20 cellular contexts compared by ENCODE assay signal in genomic region chr3:120072867-120073525, GRCh38. TPM values are rescaled to one million over a fixed set of nuclear protein-coding genes. Genes with fewer than 3 reads are reported as not detected.
DNase-seq lines count a peak whose midpoint lies in the region; ATAC-seq, FAIRE-seq and TF ChIP-seq lines count a peak whose summit lies in the region.
"Had no signal": no experiment of that assay in that cellular context is flagged by ENCODE, and none has a peak within 500 bp of the region (broad histone marks: within the 10 kb centered on the region; RNA-seq: fewer than 3 reads in every experiment).

No MANE protein-coding gene starts in this region.

- intact Hi-C loops in HepG2 (cut with micrococcal nuclease; ENCODE audit: unreplicated experiment) = no loop called here

- H3K79me2 ChIP-seq in H9 (ENCODE audit: insufficient read depth, low read length) (peaks cover 34% of the 10 kb centered on the region; the same call in 1 of the 2 replicates), HepG2 (ENCODE audit: insufficient read depth, low read length) (peaks cover 91% of the 10 kb centered on the region)

- in situ Hi-C loops in HepG2 (cut with HindIII; ENCODE audit: extremely low pct_ligation_motif_present, low pct_unique_long_range_greater_than_20kb) = no loop called here

- H4K91ac ChIP-seq in H9 (ENCODE audit: insufficient read length, low read depth, low read length) = no peak overlapping the region

- H3K4me3 Mint-ChIP-seq in H9 (no peak overlapping the region), WTC11 (no peak overlapping the region)
- H3K4me3 Mint-ChIP-seq: activated CD4-positive, alpha-beta T cell treated with anti-CD3 and anti-CD28 coated beads, Interleukin-2, amount 10 ng/mL, durations not matched to agents 7 days and 5 days; activated T-cell treated with anti-CD3 and anti-CD28 coated beads, Interleukin-2, amount 50 U/mL, for 24 hours; stimulated activated naive CD8-positive, alpha-beta T cell treated with anti-CD3 and anti-CD28 coated beads, Interleukin-15, amount 100 ng/mL, for 72 hours; T-helper 2 cell treated with Interferon-gamma antibody and Interleukin-4, amounts not matched to agents 5 μg/mL and 100 μg/mL, for 36 hours had no signal

- POLR2A ChIA-PET in WTC11 (lab: Charles Lee) (interaction anchor here (1.3 kb wide), 1 partner anchor 22 kb away, joined by 10 read pairs; no protein-coding TSS in a partner anchor), HepG2 (lab: Yijun Ruan, JAX) (interaction anchor here (1.3 to 1.5 kb wide), 2 partner anchors 21 to 22 kb away, joined by 6 read pairs; partner anchors contain the start of gene GSK3B)

- peak; percentile 17 for TF ChIP-seq CTCF in GM12864 (IDR thresholded peaks at IDR 0.05; ENCODE audit: low read depth, low read length, missing control alignments)
- peak; percentile 25; the same call in 1 of the 3 replicates for TF ChIP-seq CTCF in H9 (conservative IDR thresholded peaks at IDR 0.05)
- no peak for TF ChIP-seq CTCF in WTC11 (IDR thresholded peaks at IDR 0.05)
- 0 out of 2 replicates have a peak, but pooled peaks have one; percentile 5 for TF ChIP-seq CTCF in HepG2 (CRISPR knock-in tag; IDR thresholded peaks at IDR 0.05)

- no peak overlapping the region for H3K56ac ChIP-seq in H9 (ENCODE audit: insufficient read length, low read depth, low read length)

- no peak overlapping the region for H4K8ac ChIP-seq in H9 (replicated peaks; ENCODE audit: insufficient read length, low read depth, low read length)

- H3K4me1 ChIP-seq in H9 (ENCODE audit: insufficient read depth, low read length) (no peaks in the 10 kb centered on the region), HepG2 (ENCODE audit: insufficient read depth, low read length) (peaks cover 16% of the 10 kb centered on the region; the same call in 1 of the 2 replicates)

- H3K9ac ChIP-seq in H9 (ENCODE audit: extremely low read depth, insufficient read length, low read length) (no peak overlapping the region), HepG2 (ENCODE audit: insufficient read depth, low read depth, low read length) (no peak overlapping the region)

- no peak overlapping the region for H2AK5ac ChIP-seq in H9 (ENCODE audit: insufficient read length, low read length)

- H2AFZ ChIP-seq in H9 (ENCODE audit: low read length) (no peak overlapping the region), HepG2 (ENCODE audit: low read length) (no peak overlapping the region)

- peak overlapping the region in 1 of 3 experiments; percentile 59; a peak in 2 of 7 replicates for H3K27ac Mint-ChIP-seq in H9
- no peak overlapping the region for H3K27ac Mint-ChIP-seq in WTC11
- H3K27ac Mint-ChIP-seq: activated CD4-positive, alpha-beta T cell treated with anti-CD3 and anti-CD28 coated beads, Interleukin-2, amount 10 ng/mL, durations not matched to agents 7 days and 5 days; activated T-cell treated with anti-CD3 and anti-CD28 coated beads, Interleukin-2, amount 50 U/mL, for 24 hours; T-helper 2 cell treated with Interferon-gamma antibody and Interleukin-4, amounts not matched to agents 5 μg/mL and 100 μg/mL, for 36 hours had no signal

- peaks cover 13 to 25% of the 10 kb centered on the region in 2 experiments for H3K4me1 Mint-ChIP-seq in H9
- peaks cover 32% of the 10 kb centered on the region for H3K4me1 Mint-ChIP-seq in WTC11

- H4K20me1 ChIP-seq in H9 (ENCODE audit: control insufficient read depth, insufficient read depth, insufficient read length) = no peaks in the 10 kb centered on the region
- H4K20me1 ChIP-seq in HepG2 (ENCODE audit: insufficient read depth, low read length) = peaks cover 13% of the 10 kb centered on the region

- no peak overlapping the region for H3T11ph ChIP-seq in H9 (ENCODE audit: low read length)

- H3K27me3 Mint-ChIP-seq in H9 (ENCODE audit: low read depth) (no peaks in the 10 kb centered on the region), WTC11 (ENCODE audit: low read depth) (no peaks in the 10 kb centered on the region)
- H3K27me3 Mint-ChIP-seq: activated CD4-positive, alpha-beta T cell treated with anti-CD3 and anti-CD28 coated beads, Interleukin-2, amount 10 ng/mL, durations not matched to agents 7 days and 5 days; activated T-cell treated with anti-CD3 and anti-CD28 coated beads, Interleukin-2, amount 50 U/mL, for 24 hours; stimulated activated naive CD8-positive, alpha-beta T cell treated with anti-CD3 and anti-CD28 coated beads, Interleukin-15, amount 100 ng/mL, for 72 hours had no signal

- ATAC-seq in WTC11 (peak; percentile 32), HepG2 (peak; percentile 49; the same call in 2 of the 3 replicates)
- ATAC-seq: stimulated activated naive CD8-positive, alpha-beta T cell treated with anti-CD3 and anti-CD28 coated beads, Interleukin-15, amount 100 ng/mL, for 72 hours had no signal

- no peak overlapping the region for H3K4ac ChIP-seq in H9 (ENCODE audit: low read depth, low read length)

- DNase-seq in GM12864 (ENCODE audit: low read depth) = no peak
- DNase-seq in H9 = no peak
- DNase-seq in WTC11 (ENCODE audit: low spot score) = no peak
- no peak for DNase-seq in HepG2 (ENCODE audit: low spot score)
- DNase-seq in KG1 (lab: John Stamatoyannopoulos, UW) = no peak
- DNase-seq in COLO668 (lab: John Stamatoyannopoulos, UW; ENCODE audit: unreplicated experiment) = no peak
- DNase-seq in dedifferentiated amniotic fluid mesenchymal stem cell (ENCODE audit: extremely low spot score) = no peak
- DNase-seq in NCI-H1417 treated with DMSO at 0.1 percent for 48 hours (lab: John Stamatoyannopoulos, UW) = no peak
- DNase-seq: activated CD4-positive, alpha-beta T cell treated with anti-CD3 and anti-CD28 coated beads, Interleukin-2, amount 10 ng/mL, durations not matched to agents 7 days and 5 days; activated T-cell treated with anti-CD3 and anti-CD28 coated beads, Interleukin-2, amount 50 U/mL, for 24 hours; BE2C; colonic mucosa; DMS53; erythroblast; glutamatergic neuron; NK-92 treated with Interleukin-12 subunit alpha and Interleukin-12 subunit beta, amount 100 ng/mL, for 24 hours; ovary; SHP77 treated with DMSO at 0.1 percent for 48 hours; stimulated activated naive CD8-positive, alpha-beta T cell treated with anti-CD3 and anti-CD28 coated beads, Interleukin-15, amount 100 ng/mL, for 72 hours had no signal

- no peak overlapping the region for H4K5ac ChIP-seq in H9 (ENCODE audit: insufficient read length, low read depth, low read length)

- BruUV-seq in HepG2 (replicated peaks; lab: Mats Ljungman, UMichigan) = no TSS peak

- CTCF ChIA-PET in WTC11 (lab: Charles Lee) (interaction anchor here (0.6 to 1.5 kb wide), 5 partner anchors 14 to 487 kb away, joined by 3 to 6 read pairs (median 6); no protein-coding TSS in a partner anchor), HepG2 (lab: Yijun Ruan, JAX; ENCODE audit: low intra/inter-chr PET ratio, low total read pairs) (no interaction called here)

- WGBS in H9 (ENCODE audit: extremely low coverage, insufficient read length, low lambda C conversion rate) = no CpG with 5 or more reads among the region's 3 CpGs
- 100% methylated on average over 3 of the region's 3 CpGs for WGBS in HepG2 (ENCODE audit: low lambda C conversion rate)

- no peak overlapping the region for H2BK15ac ChIP-seq in H9 (ENCODE audit: low read depth, low read length)

- FAIRE-seq in HepG2 (lab: Jason Lieb, UNC) = no peak

- no peak overlapping the region for H2BK120ac ChIP-seq in H9 (ENCODE audit: low read depth, low read length, poor library complexity, severe bottlenecking)

- H3K27ac ChIP-seq in H9 (ENCODE audit: insufficient read length, low read depth, low read length) = no peak overlapping the region
- no peak overlapping the region for H3K27ac ChIP-seq in HepG2 (ENCODE audit: extremely low read length, insufficient read depth, low read length)
- H3K27ac ChIP-seq: colonic mucosa, ovary had no signal

- H3K18ac ChIP-seq in H9 (ENCODE audit: insufficient read length, low read depth, low read length) = no peak overlapping the region

- H3K36me3 ChIP-seq in HepG2 (replicated peaks in 1 of 2; ENCODE audit: control insufficient read depth in 1 of 2, insufficient read depth in 2 of 2, low read length in 2 of 2) = no peaks in the 10 kb centered on the region; a peak in 1 of 5 replicates
- H3K36me3 ChIP-seq: BE2C, colonic mucosa, ovary had no signal

- H3K9me3 ChIP-seq in H9 (ENCODE audit: control insufficient read depth, low read depth, low read length) (no peaks in the 10 kb centered on the region), HepG2 (ENCODE audit: low read length) (no peaks in the 10 kb centered on the region)
- H3K9me3 ChIP-seq: BE2C, colonic mucosa, ovary had no signal

- no peak overlapping the region for H3K23ac ChIP-seq in H9 (ENCODE audit: insufficient read length, low read depth, low read length)

- no peak overlapping the region for H3K14ac ChIP-seq in H9 (ENCODE audit: insufficient read depth, low read length)

- no peak for TF ChIP-seq POLR2A in HepG2 (IDR thresholded peaks at IDR 0.05; ENCODE audit: insufficient read depth in 1 of 2, low read depth in 2 of 2, low read length in 2 of 2)

- H3K9me3 Mint-ChIP-seq in H9 (no peaks in the 10 kb centered on the region), WTC11 (no peaks in the 10 kb centered on the region)
- H3K9me3 Mint-ChIP-seq: activated T-cell treated with anti-CD3 and anti-CD28 coated beads, Interleukin-2, amount 50 U/mL, for 24 hours; stimulated activated naive CD8-positive, alpha-beta T cell treated with anti-CD3 and anti-CD28 coated beads, Interleukin-15, amount 100 ng/mL, for 72 hours had no signal

- TF ChIP-seq EP300 in HepG2 (IDR thresholded peaks at IDR 0.05; ENCODE audit: low read depth in 2 of 2, low read length in 2 of 2) (no peak), HepG2 (CRISPR knock-in tag; IDR thresholded peaks at IDR 0.05; ENCODE audit: borderline replicate concordance) (no peak)

- H2BK12ac ChIP-seq in H9 (ENCODE audit: insufficient read length, low read depth, low read length) = no peak overlapping the region

- H3K4me3 ChIP-seq in GM12864 (ENCODE audit: low read depth, low read length) (no peak overlapping the region), HepG2 (replicated peaks in 1 of 3; ENCODE audit: insufficient read depth in 1 of 3, low read depth in 2 of 3, low read length in 3 of 3) (no peak overlapping the region)
- H3K4me3 ChIP-seq: colonic mucosa, ovary had no signal

- H2BK20ac ChIP-seq in H9 (ENCODE audit: low read depth, low read length, poor library complexity, severe bottlenecking) = no peak overlapping the region

- no peak for TF ChIP-seq RAD21 in HepG2 (CRISPR knock-in tag; IDR thresholded peaks at IDR 0.05)

- H3K36me3 Mint-ChIP-seq in H9 (ENCODE audit: insufficient read depth in 1 of 3, low read depth in 3 of 3) = peaks cover 12 to 23% (median 19%) of the 10 kb centered on the region in 3 experiments; a peak in 6 of 7 replicates
- peaks cover 17% of the 10 kb centered on the region for H3K36me3 Mint-ChIP-seq in WTC11

- no peaks in the 10 kb centered on the region for H3K23me2 ChIP-seq in H9 (ENCODE audit: insufficient read length, low read depth, low read length, poor library complexity, severe bottlenecking)

- no peak overlapping the region for H3K4me2 ChIP-seq in H9 (ENCODE audit: insufficient read depth, insufficient read length, low read length)
- no peak overlapping the region for H3K4me2 ChIP-seq in HepG2 (ENCODE audit: low read depth, low read length)

- H3K79me1 ChIP-seq in H9 (ENCODE audit: insufficient read depth, low read depth, low read length, poor library complexity, severe bottlenecking) = peaks cover 7% of the 10 kb centered on the region

- H3K27me3 ChIP-seq in H9 (ENCODE audit: insufficient read depth, low read length) (no peaks in the 10 kb centered on the region), HepG2 (ENCODE audit: control insufficient read depth in 1 of 2, insufficient read depth in 2 of 2, low read length in 2 of 2) (no peaks in the 10 kb centered on the region)
- H3K27me3 ChIP-seq: BE2C, colonic mucosa, ovary had no signal

- H2BK5ac ChIP-seq in H9 (ENCODE audit: insufficient read length, low read length) = no peak overlapping the region

RNA-seq across cellular contexts. Expression of gene GSK3B, which starts 21.3 kb away (rescaled TPM):
- total RNA-seq in H9 (2021) = 52.8 and 56.5 TPM in 2 replicates
- total RNA-seq in WTC11 (2021) = 45.9 to 48.9 TPM (median 46.8 TPM) in 3 replicates
- 30.1 and 42.6 TPM in 2 replicates for total RNA-seq in HepG2 (2016; rRNA removed; fragmentation: Illumina TruSeq; extraction: Trizol)
- total RNA-seq in HepG2 (2016; cell fraction: cytosol; rRNA removed; fragmentation: Illumina TruSeq; extraction: Trizol; ENCODE audit: low read depth) = 43.4 and 48.1 TPM in 2 replicates
- 27.3 and 33.3 TPM in 2 replicates for total RNA-seq in HepG2 (2016; cell fraction: insoluble cytoplasmic fraction; rRNA removed; fragmentation: Illumina TruSeq; extraction: Trizol)
- total RNA-seq in HepG2 (2016; cell fraction: membrane; rRNA removed; fragmentation: Illumina TruSeq; extraction: Trizol) = 30.5 and 34.7 TPM in 2 replicates
- 30.5 and 39.7 TPM in 2 replicates for total RNA-seq in HepG2 (2016; cell fraction: nucleus; rRNA removed; fragmentation: Illumina TruSeq; extraction: Trizol)
- polyA plus RNA-seq in HepG2 (2011; rRNA removed) = 19.1 and 22.3 TPM in 2 replicates
- 11.2 and 15.3 TPM in 2 replicates for polyA plus RNA-seq in HepG2 (2011; cell fraction: cytosol; rRNA removed)
- 8.4 and 11.1 TPM in 2 replicates for polyA plus RNA-seq in HepG2 (2011; cell fraction: nucleus; rRNA removed)
- polyA plus RNA-seq in HepG2 (2012) = 14.8 and 15.1 TPM in 2 replicates
- polyA plus RNA-seq in HepG2 (2016; cell fraction: cytosol; fragmentation: Illumina TruSeq; extraction: Trizol; ENCODE audit: low read depth) = 4.8 and 7.7 TPM in 2 replicates
- 27.1 and 32.0 TPM in 2 replicates for polyA plus RNA-seq in HepG2 (2016; cell fraction: insoluble cytoplasmic fraction; fragmentation: Illumina TruSeq; extraction: Trizol; ENCODE audit: low read depth)
- 13.0 and 17.1 TPM in 2 replicates for polyA plus RNA-seq in HepG2 (2016; cell fraction: membrane; fragmentation: Illumina TruSeq; extraction: Trizol; ENCODE audit: low read depth)
- 23.7 and 27.1 TPM in 2 replicates for polyA plus RNA-seq in HepG2 (2016; cell fraction: nucleus; fragmentation: Illumina TruSeq; extraction: Trizol; ENCODE audit: insufficient read depth, low read depth)
- 15.6 and 77.8 TPM in 2 replicates for polyA minus RNA-seq in HepG2 (2011; rRNA and poly(A)+ RNA removed; ENCODE audit: low replicate concordance)
- polyA minus RNA-seq in HepG2 (2011; cell fraction: cytosol; rRNA and poly(A)+ RNA removed) = 24.6 and 34.5 TPM in 2 replicates
- 61.4 and 73.0 TPM in 2 replicates for polyA minus RNA-seq in HepG2 (2011; cell fraction: nucleus; rRNA and poly(A)+ RNA removed)
